Comparison of ENCODE assay signal across 11 cellular contexts in the genomic region with DNA sequence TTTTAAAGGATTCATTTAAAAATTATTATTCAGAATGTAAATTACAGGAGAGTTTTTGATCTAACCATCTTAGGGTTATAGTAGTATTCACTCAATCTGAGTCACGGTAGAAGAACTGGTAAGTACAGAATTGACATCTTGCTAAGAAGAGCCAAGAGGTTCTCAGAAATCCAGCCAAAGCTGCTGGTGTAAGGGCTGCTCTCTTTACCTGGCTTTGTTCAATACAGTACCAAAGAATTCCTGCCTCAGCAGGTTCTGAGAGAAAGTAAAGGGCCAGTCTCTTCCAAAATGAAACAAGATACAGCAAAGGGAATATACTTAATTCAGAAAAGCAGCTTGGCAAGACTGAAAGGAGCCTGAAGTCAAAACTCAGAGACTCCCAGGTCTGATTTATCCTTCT.
DNase-seq lines count a peak whose midpoint lies in the region; ATAC-seq and TF ChIP-seq lines count a peak whose summit lies in the region.
"Had no signal": no experiment of that assay in that cellular context is flagged by ENCODE, and none has a peak within 500 bp of the region (broad histone marks: within the 10 kb centered on the region; RNA-seq: fewer than 3 reads in every experiment).

No MANE protein-coding gene starts in this region.

- peak; percentile 88 for ATAC-seq in activated CD4-positive, alpha-beta T cell treated with anti-CD3 and anti-CD28 coated beads for 36 hours
- ATAC-seq in HG02610 (IDR thresholded peaks at IDR 0.05; ENCODE audit: unreplicated experiment): peak; percentile 26
- no peak for ATAC-seq in HG02852 (IDR thresholded peaks at IDR 0.05; ENCODE audit: unreplicated experiment)

- intact Hi-C loops in activated CD4-positive, alpha-beta T cell treated with anti-CD3 and anti-CD28 coated beads for 36 hours (cut with DNase I, micrococcal nuclease): loop anchor here (1.0 to 2.0 kb wide), 2 partner anchors 10 to 18 kb away; no protein-coding TSS in a partner anchor

- H3K4me1 Mint-ChIP-seq in activated CD4-positive, alpha-beta T cell treated with anti-CD3 and anti-CD28 coated beads for 36 hours: peaks cover 81% of the 10 kb centered on the region
- peaks cover 69% of the 10 kb centered on the region for H3K4me1 Mint-ChIP-seq in activated naive CD8-positive, alpha-beta T cell treated with anti-CD3 and anti-CD28 coated beads for 36 hours
- H3K4me1 Mint-ChIP-seq in osteocyte (ENCODE audit: unreplicated experiment) (peaks cover 41% of the 10 kb centered on the region), chondrocyte (ENCODE audit: low read depth) (peaks cover 60% of the 10 kb centered on the region)

- no peak overlapping the region for H3K4me3 Mint-ChIP-seq in activated CD4-positive, alpha-beta T cell treated with anti-CD3 and anti-CD28 coated beads for 36 hours
- no peak overlapping the region for H3K4me3 Mint-ChIP-seq in activated naive CD8-positive, alpha-beta T cell treated with anti-CD3 and anti-CD28 coated beads for 36 hours
- H3K4me3 Mint-ChIP-seq in osteocyte (ENCODE audit: unreplicated experiment) (no peak overlapping the region), chondrocyte (ENCODE audit: unreplicated experiment) (no peak overlapping the region)
- H3K4me3 Mint-ChIP-seq: neural progenitor cell had no signal

- peak; percentile 23 for DNase-seq in activated CD4-positive, alpha-beta T cell treated with anti-CD3 and anti-CD28 coated beads for 36 hours
- no peak for DNase-seq in activated CD4-positive, alpha-beta T cell treated with anti-CD3 and anti-CD28 coated beads for 1 hour
- no peak for DNase-seq in activated naive CD8-positive, alpha-beta T cell treated with anti-CD3 and anti-CD28 coated beads for 36 hours
- DNase-seq in osteocyte (ENCODE audit: extremely low spot score, unreplicated experiment) (no peak), chondrocyte (ENCODE audit: low spot score) (no peak)
- DNase-seq in stimulated activated CD4-positive, alpha-beta T cell treated with anti-CD3 and anti-CD28 coated beads, Interleukin-2, amount 100 ng/mL, for 24 hours: no peak
- DNase-seq: heart left ventricle, spleen had no signal

- H3K36me3 Mint-ChIP-seq in activated CD4-positive, alpha-beta T cell treated with anti-CD3 and anti-CD28 coated beads for 36 hours (ENCODE audit: low read depth): peaks cover 8% of the 10 kb centered on the region
- peaks cover 8% of the 10 kb centered on the region for H3K36me3 Mint-ChIP-seq in activated naive CD8-positive, alpha-beta T cell treated with anti-CD3 and anti-CD28 coated beads for 36 hours
- H3K36me3 Mint-ChIP-seq in osteocyte (ENCODE audit: unreplicated experiment) (peaks cover 2% of the 10 kb centered on the region), chondrocyte (ENCODE audit: low read depth) (no peaks in the 10 kb centered on the region)

- peak overlapping the region; percentile 58 for H3K27ac Mint-ChIP-seq in activated CD4-positive, alpha-beta T cell treated with anti-CD3 and anti-CD28 coated beads for 36 hours
- H3K27ac Mint-ChIP-seq in activated naive CD8-positive, alpha-beta T cell treated with anti-CD3 and anti-CD28 coated beads for 36 hours: peak overlapping the region; percentile 79
- H3K27ac Mint-ChIP-seq in osteocyte (ENCODE audit: unreplicated experiment) (peak overlapping the region; percentile 37), chondrocyte (ENCODE audit: unreplicated experiment) (no peak overlapping the region)
- H3K27ac Mint-ChIP-seq: neural progenitor cell had no signal

- POLR2A ChIA-PET in activated CD4-positive, alpha-beta T cell treated with anti-CD3 and anti-CD28 coated beads for 36 hours (lab: Charles Lee): no interaction called here

- TF ChIP-seq CTCF in osteocyte (IDR thresholded peaks at IDR 0.05) (no peak), chondrocyte (IDR thresholded peaks at IDR 0.05) (no peak)

- CTCF ChIA-PET in activated CD4-positive, alpha-beta T cell treated with anti-CD3 and anti-CD28 coated beads for 36 hours (lab: Charles Lee): interaction anchor here (0.5 to 1.1 kb wide), 2 partner anchors 18 to 71 kb away, joined by 3 to 5 read pairs; no protein-coding TSS in a partner anchor

- no peaks in the 10 kb centered on the region for H3K9me3 Mint-ChIP-seq in activated CD4-positive, alpha-beta T cell treated with anti-CD3 and anti-CD28 coated beads for 36 hours (ENCODE audit: low read depth)
- H3K9me3 Mint-ChIP-seq in activated naive CD8-positive, alpha-beta T cell treated with anti-CD3 and anti-CD28 coated beads for 36 hours: no peaks in the 10 kb centered on the region
- H3K9me3 Mint-ChIP-seq in osteocyte (ENCODE audit: unreplicated experiment): no peaks in the 10 kb centered on the region
- H3K9me3 Mint-ChIP-seq in chondrocyte (ENCODE audit: low read depth): no peaks in the 10 kb centered on the region
- H3K9me3 Mint-ChIP-seq: neural progenitor cell had no signal

- no peaks in the 10 kb centered on the region for H3K27me3 Mint-ChIP-seq in activated CD4-positive, alpha-beta T cell treated with anti-CD3 and anti-CD28 coated beads for 36 hours
- H3K27me3 Mint-ChIP-seq in activated naive CD8-positive, alpha-beta T cell treated with anti-CD3 and anti-CD28 coated beads for 36 hours: no peaks in the 10 kb centered on the region
- no peaks in the 10 kb centered on the region for H3K27me3 Mint-ChIP-seq in osteocyte (ENCODE audit: unreplicated experiment)
- H3K27me3 Mint-ChIP-seq in chondrocyte (ENCODE audit: low read depth): no peaks in the 10 kb centered on the region
